ENCODE assay signal across 14 cellular contexts in genomic region chr19:15108845-15109767, GRCh38. TPM values are rescaled to one million over a fixed set of nuclear protein-coding genes. Genes with fewer than 3 reads are reported as not detected.
A peak's percentile ranks its signal among the peaks of the same experiment; 100 is the strongest.
DNase-seq lines count a peak whose midpoint lies in the region; ATAC-seq and TF ChIP-seq lines count a peak whose summit lies in the region.
"Had no signal": no experiment of that assay in that cellular context is flagged by ENCODE, and none has a peak within 500 bp of the region (broad histone marks: within the 10 kb centered on the region; RNA-seq: fewer than 3 reads in every experiment).

No MANE protein-coding gene starts in this region.

- H3K27me3 ChIP-seq in CD4-positive, CD25-positive, alpha-beta regulatory T cell (ENCODE audit: control insufficient read depth, insufficient read depth, low read length): peaks cover 9% of the 10 kb centered on the region
- H3K27me3 ChIP-seq in SJSA1 (replicated peaks) (no peaks in the 10 kb centered on the region), gastrocnemius medialis (peaks cover 10 to 26% (median 12%) of the 10 kb centered on the region in 3 donors)

- H3K9me3 Mint-ChIP-seq in CD4-positive, CD25-positive, alpha-beta regulatory T cell: peaks cover 0 to 11% (median 4%) of the 10 kb centered on the region in 7 donors

- no peak for TF ChIP-seq POLR2A in gastrocnemius medialis (IDR thresholded peaks at IDR 0.05)

- H3K4me1 Mint-ChIP-seq in CD4-positive, CD25-positive, alpha-beta regulatory T cell: peaks cover 0 to 18% (median 3%) of the 10 kb centered on the region in 4 donors

- H3K27ac Mint-ChIP-seq in CD4-positive, CD25-positive, alpha-beta regulatory T cell: peak overlapping the region in 2 of 3 donors; percentile 9 to 32

- H3K36me3 Mint-ChIP-seq in CD4-positive, CD25-positive, alpha-beta regulatory T cell: no peaks in the 10 kb centered on the region

- peaks cover 4 to 5% of the 10 kb centered on the region in 2 experiments for H3K9me3 ChIP-seq in CD4-positive, CD25-positive, alpha-beta regulatory T cell (ENCODE audit: control insufficient read depth in 2 of 2, low read length in 2 of 2)
- H3K9me3 ChIP-seq in SJSA1 (replicated peaks) (peaks cover 6% of the 10 kb centered on the region), gastrocnemius medialis (peaks cover 0 to 3% (median 0%) of the 10 kb centered on the region in 3 donors)

- no peak for TF ChIP-seq CTCF in fibroblast of the aortic adventitia (IDR thresholded peaks at IDR 0.05; ENCODE audit: insufficient read depth, low read length)
- TF ChIP-seq CTCF in gastrocnemius medialis (IDR thresholded peaks at IDR 0.05 in 4 of 5, conservative IDR thresholded peaks at IDR 0.05 in 1 of 5): no peak

- DNase-seq in CD4-positive, CD25-positive, alpha-beta regulatory T cell: no peak
- DNase-seq in SJSA1 (ENCODE audit: low read depth in 1 of 2, low spot score in 2 of 2) (no peak), fibroblast of the aortic adventitia (ENCODE audit: low read depth) (no peak), gastrocnemius medialis (no peak), NCI-H748 treated with DMSO at 0.1 percent for 48 hours (lab: John Stamatoyannopoulos, UW) (no peak), SKM-1 (lab: John Stamatoyannopoulos, UW; ENCODE audit: unreplicated experiment) (no peak)
- no peak for DNase-seq in activated CD4-positive, alpha-beta T cell treated with anti-CD3 and anti-CD28 coated beads for 4 hours
- DNase-seq: activated CD8-positive, alpha-beta memory T cell treated with anti-CD3 and anti-CD28 coated beads, Interleukin-2, amount 50 U/mL, for 48 hours; effector CD8-positive, alpha-beta T cell; NCI-H446; Right ventricle myocardium superior had no signal

- no peaks in the 10 kb centered on the region for H3K36me3 ChIP-seq in CD4-positive, CD25-positive, alpha-beta regulatory T cell (ENCODE audit: control insufficient read depth, insufficient read depth, low read length)
- H3K36me3 ChIP-seq in SJSA1 (peaks cover 67% of the 10 kb centered on the region), gastrocnemius medialis (no peaks in the 10 kb centered on the region)

- no peak overlapping the region for H3K4me3 ChIP-seq in CD4-positive, CD25-positive, alpha-beta regulatory T cell (ENCODE audit: low read depth, low read length)
- H3K4me3 ChIP-seq in SJSA1 (peak overlapping the region; percentile 91), fibroblast of the aortic adventitia (ENCODE audit: low read depth, low read length) (peak overlapping the region; percentile 83), gastrocnemius medialis (no peak overlapping the region)

- H3K27me3 Mint-ChIP-seq in CD4-positive, CD25-positive, alpha-beta regulatory T cell: peaks cover 32% of the 10 kb centered on the region

- intact Hi-C loops in gastrocnemius medialis (cut with DNase I; ENCODE audit: low total_unique reads): no loop called here

- no peak overlapping the region for H3K4me3 Mint-ChIP-seq in CD4-positive, CD25-positive, alpha-beta regulatory T cell

- no peak overlapping the region for H3K27ac ChIP-seq in CD4-positive, CD25-positive, alpha-beta regulatory T cell (ENCODE audit: insufficient read depth, low read length, poor library complexity, severe bottlenecking)
- H3K27ac ChIP-seq in SJSA1: no peak overlapping the region
- peak overlapping the region; percentile 79 to 87 (median 80) for H3K27ac ChIP-seq in gastrocnemius medialis
- H3K27ac ChIP-seq: C4-2B had no signal

- peaks cover 6% of the 10 kb centered on the region for H3K4me1 ChIP-seq in CD4-positive, CD25-positive, alpha-beta regulatory T cell (ENCODE audit: control insufficient read depth, insufficient read depth, low read length, poor library complexity, severe bottlenecking)
- H3K4me1 ChIP-seq in SJSA1 (replicated peaks) (peaks cover 19% of the 10 kb centered on the region), gastrocnemius medialis (peaks cover 0 to 2% of the 10 kb centered on the region in 2 donors)

- in situ Hi-C loops in gastrocnemius medialis (cut with MboI; ENCODE audit: low sequenced_read_pairs in 4 of 4): no loop called here

- ATAC-seq in CD4-positive, CD25-positive, alpha-beta regulatory T cell (ENCODE audit: low read depth in 2 of 2): no peak
- ATAC-seq in gastrocnemius medialis: no peak
- ATAC-seq in GM21515 (IDR thresholded peaks at IDR 0.05; ENCODE audit: unreplicated experiment): no peak

RNA-seq across cellular contexts. Expression of gene SYDE1, which starts 1.9 kb away (rescaled TPM):
- total RNA-seq in CD4-positive, CD25-positive, alpha-beta regulatory T cell: not detected
- polyA plus RNA-seq in CD4-positive, CD25-positive, alpha-beta regulatory T cell: not detected
- 117 and 118 TPM in 2 replicates for total RNA-seq in SJSA1 (2014; rRNA removed; shearing (Covaris generic))
- 36.2 and 46.9 TPM in 2 replicates for total RNA-seq in fibroblast of the aortic adventitia (ENCODE audit: low replicate concordance)
- total RNA-seq in gastrocnemius medialis: 1 to 10 TPM; 3.2 to 6.3 (median 5.2) TPM

RNA-seq across cellular contexts. Expression of gene OR1I1, which starts 27.1 kb away (rescaled TPM):
- not detected for total RNA-seq in CD4-positive, CD25-positive, alpha-beta regulatory T cell
- polyA plus RNA-seq in CD4-positive, CD25-positive, alpha-beta regulatory T cell: not detected
- not detected in 2 replicates for total RNA-seq in SJSA1 (2014; rRNA removed; shearing (Covaris generic))
- total RNA-seq in fibroblast of the aortic adventitia (ENCODE audit: low replicate concordance): not detected in 2 replicates
- total RNA-seq in gastrocnemius medialis: not detected
- total RNA-seq: mucosa of gallbladder, Right ventricle myocardium superior had no signal

RNA-seq across cellular contexts. Expression of gene CASP14, which starts 59.8 kb away (rescaled TPM):
- total RNA-seq in CD4-positive, CD25-positive, alpha-beta regulatory T cell: not detected
- not detected for polyA plus RNA-seq in CD4-positive, CD25-positive, alpha-beta regulatory T cell
- not detected in 2 replicates for total RNA-seq in SJSA1 (2014; rRNA removed; shearing (Covaris generic))
- total RNA-seq in fibroblast of the aortic adventitia (ENCODE audit: low replicate concordance) (not detected in 2 replicates), gastrocnemius medialis (not detected)
- total RNA-seq: mucosa of gallbladder, Right ventricle myocardium superior had no signal

Comparison
In these comparisons a context has a peak if more than half of its experiments do, and no peak if none do; other contexts are left out.
1. H3K27ac ChIP-seq: peak in gastrocnemius medialis (4 of 4); none in CD4-positive, CD25-positive, alpha-beta regulatory T cell (single experiment) and SJSA1 (single experiment).
2. H3K4me3 ChIP-seq: peak in SJSA1 (single experiment) and fibroblast of the aortic adventitia (single experiment); none in CD4-positive, CD25-positive, alpha-beta regulatory T cell (single experiment) and gastrocnemius medialis (0 of 4).